Comparison of ENCODE assay signal across 7 cellular contexts in genomic region chr1:43454270-43455011, GRCh38. TPM values are rescaled to one million over a fixed set of nuclear protein-coding genes. Genes with fewer than 3 reads are reported as not detected.
DNase-seq lines count a peak whose midpoint lies in the region; ATAC-seq, FAIRE-seq and TF ChIP-seq lines count a peak whose summit lies in the region.

No MANE protein-coding gene starts in this region.

- POLR2A ChIA-PET in endothelial cell of umbilical vein (lab: Charles Lee) = interaction anchor here (0.7 to 1.4 kb wide), 5 partner anchors 10 to 196 kb away, joined by 3 to 7 read pairs (median 4); partner anchors contain the start of gene KDM4A

- 84 to 88% methylated on average over 16 of the region's 19 CpGs for WGBS in mesodermal cell (ENCODE audit: insufficient coverage in 2 of 2), 2 experiments

- peak overlapping the region; percentile 58 for H2AFZ ChIP-seq in endothelial cell of umbilical vein (ENCODE audit: low read depth, low read length)

- H3K4me3 ChIP-seq in endothelial cell of umbilical vein (replicated peaks in 1 of 3; ENCODE audit: insufficient read depth in 1 of 3, low read depth in 1 of 3, low read length in 3 of 3) = peak overlapping the region; percentile 19 to 72 (median 67)
- peak overlapping the region; percentile 37 for H3K4me3 ChIP-seq in mesodermal cell (ENCODE audit: extremely low read depth, insufficient read depth, low read length, poor library complexity, severe bottlenecking)

- H3K4me1 ChIP-seq in endothelial cell of umbilical vein (ENCODE audit: control insufficient read depth, extremely low read depth, insufficient read depth, low read length) = peaks cover 43% of the 10 kb centered on the region
- peaks cover 12% of the 10 kb centered on the region for H3K4me1 ChIP-seq in mesodermal cell (ENCODE audit: control insufficient read depth, insufficient read depth, low read length, poor library complexity, severe bottlenecking)

- peak; percentile 60 for ATAC-seq in GM18867 (IDR thresholded peaks at IDR 0.05; ENCODE audit: unreplicated experiment)
- ATAC-seq in HG03354 (IDR thresholded peaks at IDR 0.05; ENCODE audit: poor library complexity, severe bottlenecking, unreplicated experiment) = peak; percentile 87

- H3K9me3 ChIP-seq in endothelial cell of umbilical vein (replicated peaks; ENCODE audit: control insufficient read depth, insufficient read depth, low read length) = no peaks in the 10 kb centered on the region
- no peaks in the 10 kb centered on the region for H3K9me3 ChIP-seq in mesodermal cell (ENCODE audit: control insufficient read depth, low read length)

- intact Hi-C loops in endothelial cell of umbilical vein (cut with micrococcal nuclease) = loop anchor here (1.0 kb wide), 3 partner anchors 18 to 253 kb away; partner anchors contain the start of gene ST3GAL3

- dilution Hi-C loops in endothelial cell of umbilical vein (cut with MboI; ENCODE audit: extremely low pct_ligation_motif_present, low sequenced_read_pairs) = no loop called here

- no peaks in the 10 kb centered on the region for H3K27me3 ChIP-seq in endothelial cell of umbilical vein (ENCODE audit: control insufficient read depth in 2 of 2, insufficient read depth in 2 of 2, low read length in 2 of 2)

- H3K27ac ChIP-seq in endothelial cell of umbilical vein (ENCODE audit: insufficient read depth, low read depth, low read length) (peak overlapping the region; percentile 55), mesodermal cell (ENCODE audit: low read depth, low read length, severe bottlenecking) (peak overlapping the region; percentile 76)

- peak; percentile 94 for FAIRE-seq in endothelial cell of umbilical vein (lab: Jason Lieb, UNC)

- no peaks in the 10 kb centered on the region for H4K20me1 ChIP-seq in endothelial cell of umbilical vein (replicated peaks; ENCODE audit: control insufficient read depth, extremely low read depth, insufficient read depth, low read length)

- peak; percentile 88 for TF ChIP-seq POLR2A in endothelial cell of umbilical vein (IDR thresholded peaks at IDR 0.05; ENCODE audit: low read depth, low read length)

- DNase-seq in NCI-H526 treated with DMSO at 0.1 percent for 48 hours (lab: John Stamatoyannopoulos, UW) = peak; percentile 30
- peak; percentile 76 for DNase-seq in activated CD8-positive, alpha-beta memory T cell treated with anti-CD3 and anti-CD28 coated beads, Interleukin-2, amount 50 U/mL, for 48 hours
- peak; percentile 86 for DNase-seq in endothelial cell of umbilical vein (ENCODE audit: low read depth, low spot score)
- DNase-seq in stimulated activated CD8-positive, alpha-beta memory T cell treated with anti-CD3 and anti-CD28 coated beads, Interleukin-4, amount 100 ng/mL, for 24 hours (ENCODE audit: low read depth) = peak; percentile 33

- CTCF ChIA-PET in endothelial cell of umbilical vein (lab: Charles Lee) = interaction anchor here (1.0 to 2.5 kb wide), 7 partner anchors 9 to 227 kb away, joined by 3 to 12 read pairs (median 4); partner anchors contain the start of gene PTPRF

- no peaks in the 10 kb centered on the region for H3K9me1 ChIP-seq in endothelial cell of umbilical vein (replicated peaks; ENCODE audit: control insufficient read depth, extremely low read depth, insufficient read depth, low read length)

- H3K79me2 ChIP-seq in endothelial cell of umbilical vein (ENCODE audit: control insufficient read depth, insufficient read depth, low read length) = peaks cover 26% of the 10 kb centered on the region

- H3K36me3 ChIP-seq in endothelial cell of umbilical vein (ENCODE audit: control insufficient read depth in 2 of 2, extremely low read depth in 1 of 2, insufficient read depth in 2 of 2, low read length in 2 of 2) = peaks cover 18 to 24% of the 10 kb centered on the region in 2 experiments
- H3K36me3 ChIP-seq in mesodermal cell (ENCODE audit: control insufficient read depth, insufficient read depth, low read length) = peaks cover 34% of the 10 kb centered on the region

- no peak for TF ChIP-seq CTCF in endothelial cell of umbilical vein (IDR thresholded peaks at IDR 0.05; ENCODE audit: extremely low read depth in 1 of 2, insufficient read depth in 1 of 2, low read depth in 1 of 2, low read length in 2 of 2)

- H3K4me2 ChIP-seq in endothelial cell of umbilical vein (ENCODE audit: insufficient read depth, low read length) = peak overlapping the region; percentile 94

- BruUV-seq in endothelial cell of umbilical vein (replicated peaks; lab: Mats Ljungman, UMichigan) = TSS peak; percentile 83

- H3K9ac ChIP-seq in endothelial cell of umbilical vein (replicated peaks; ENCODE audit: extremely low read depth, insufficient read depth, low read length) = peak overlapping the region; percentile 76

TF ChIP-seq in endothelial cell of umbilical vein, 7 proteins besides CTCF, POLR2A, EP300 and RAD21:
- TF ChIP-seq MAX (IDR thresholded peaks at IDR 0.05; ENCODE audit: insufficient read depth, insufficient read length) (no peak), POLR2AphosphoS5 (IDR thresholded peaks at IDR 0.05; ENCODE audit: insufficient read depth, low read depth, low read length) (peak; percentile 68)

RNA-seq across cellular contexts. Expression of gene HYI, which starts 0.7 kb away (rescaled TPM):
- 266 and 342 TPM in 2 replicates for total RNA-seq in endothelial cell of umbilical vein
- 324 and 351 TPM in 2 replicates for polyA plus RNA-seq in endothelial cell of umbilical vein
- polyA plus RNA-seq in endothelial cell of umbilical vein (2011; cell fraction: cytosol; rRNA removed) = 244 and 309 TPM in 2 replicates
- polyA plus RNA-seq in endothelial cell of umbilical vein (2011; cell fraction: nucleus; rRNA removed) = 1,045 and 1,101 TPM in 2 replicates
- polyA plus RNA-seq in endothelial cell of umbilical vein (2012) = 216 and 227 TPM in 2 replicates
- 145 and 146 TPM in 2 replicates for polyA minus RNA-seq in endothelial cell of umbilical vein
- polyA minus RNA-seq in endothelial cell of umbilical vein (2011; cell fraction: cytosol; rRNA and poly(A)+ RNA removed) = 10.7 TPM
- polyA minus RNA-seq in endothelial cell of umbilical vein (2011; cell fraction: nucleus; rRNA and poly(A)+ RNA removed) = 120 and 216 TPM in 2 replicates
- polyA plus RNA-seq in mesodermal cell (2013, experiment 1 of 2) = 29.0 TPM
- 26.3 TPM for polyA plus RNA-seq in mesodermal cell (2013, experiment 2 of 2)

Comparison
In these comparisons a context has a peak if more than half of its experiments do, and no peak if none do; other contexts are left out.
1. Peak in every context shown above with its lines: DNase-seq, ATAC-seq, H3K4me3 ChIP-seq and H3K27ac ChIP-seq.
2. DNase-seq: peak in every context shown above with its lines; median percentile 86 in endothelial cell of umbilical vein; 76 in activated CD8-positive, alpha-beta memory T cell treated with anti-CD3 and anti-CD28 coated beads, Interleukin-2, amount 50 U/mL, for 48 hours; 33 in stimulated activated CD8-positive, alpha-beta memory T cell treated with anti-CD3 and anti-CD28 coated beads, Interleukin-4, amount 100 ng/mL, for 24 hours; 30 in NCI-H526 treated with DMSO at 0.1 percent for 48 hours.